Comparison of ENCODE assay signal across 15 cellular contexts in the genomic region with DNA sequence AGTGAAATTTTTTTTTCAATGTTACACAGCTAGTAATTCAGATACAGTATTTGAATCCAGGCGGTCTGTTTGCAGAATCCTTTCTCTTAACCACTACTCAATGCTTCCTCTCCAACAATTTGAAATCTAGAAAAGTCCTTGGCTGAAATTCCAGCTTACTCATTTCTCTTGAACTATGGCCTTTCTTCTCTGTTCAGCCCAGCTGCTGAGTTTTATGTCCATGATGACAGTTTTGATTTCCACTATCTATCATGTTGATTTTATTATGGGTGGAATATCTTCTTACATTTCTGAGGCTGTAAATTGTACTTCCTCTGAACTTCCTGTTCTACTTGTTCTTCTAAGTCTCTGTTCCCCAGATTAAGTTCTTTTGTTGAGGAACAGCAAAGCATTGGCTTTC.
DNase-seq lines count a peak whose midpoint lies in the region; ATAC-seq and TF ChIP-seq lines count a peak whose summit lies in the region.
"Had no signal": no experiment of that assay in that cellular context is flagged by ENCODE, and none has a peak within 500 bp of the region (broad histone marks: within the 10 kb centered on the region; RNA-seq: fewer than 3 reads in every experiment).

No MANE protein-coding gene starts in this region.

- H3K4me3 Mint-ChIP-seq in stimulated activated naive B cell treated with anti-CD40 and anti-IgM and Interleukin-4, amounts not matched to agents 10 μg/mL and 1 μg/mL and 100 μg/mL, for 72 hours = no peak overlapping the region

- TF ChIP-seq CTCF in cardiac fibroblast (IDR thresholded peaks at IDR 0.05; ENCODE audit: low read depth, low read length) = no peak

- H3K27ac Mint-ChIP-seq in stimulated activated naive B cell treated with anti-CD40 and anti-IgM and Interleukin-4, amounts not matched to agents 10 μg/mL and 1 μg/mL and 100 μg/mL, for 72 hours = no peak overlapping the region

- H3K27me3 Mint-ChIP-seq in stimulated activated naive B cell treated with anti-CD40 and anti-IgM and Interleukin-4, amounts not matched to agents 10 μg/mL and 1 μg/mL and 100 μg/mL, for 72 hours = no peaks in the 10 kb centered on the region

- no peaks in the 10 kb centered on the region for H3K4me1 Mint-ChIP-seq in stimulated activated naive B cell treated with anti-CD40 and anti-IgM and Interleukin-4, amounts not matched to agents 10 μg/mL and 1 μg/mL and 100 μg/mL, for 72 hours

- peak; percentile 25 for ATAC-seq in left ventricle myocardium superior
- no peak for ATAC-seq in Right ventricle myocardium inferior
- peak; percentile 90 for ATAC-seq in left colon
- no peak for ATAC-seq in stimulated activated naive B cell treated with anti-CD40 and anti-IgM and Interleukin-4, amounts not matched to agents 10 μg/mL and 1 μg/mL and 100 μg/mL, for 72 hours (replicated peaks)
- ATAC-seq in HG02885 (IDR thresholded peaks at IDR 0.05; ENCODE audit: poor library complexity, unreplicated experiment) = no peak
- ATAC-seq: HCT116, PC-3 had no signal

- H3K4me3 ChIP-seq in cardiac fibroblast (replicated peaks in 1 of 2; ENCODE audit: low read depth in 2 of 2, low read length in 2 of 2) = no peak overlapping the region

- H3K9me3 Mint-ChIP-seq in stimulated activated naive B cell treated with anti-CD40 and anti-IgM and Interleukin-4, amounts not matched to agents 10 μg/mL and 1 μg/mL and 100 μg/mL, for 72 hours = peaks cover 0 to 3% of the 10 kb centered on the region in 2 donors

- no peak for DNase-seq in left ventricle myocardium superior
- no peak for DNase-seq in Right ventricle myocardium inferior (ENCODE audit: missing footprints)
- peak; percentile 25 to 38 for DNase-seq in cardiac fibroblast (ENCODE audit: low read depth in 2 of 2)
- no peak for DNase-seq in left colon
- peak; percentile 61 for DNase-seq in stromal cell of bone marrow (ENCODE audit: low read depth)
- no peak for DNase-seq in stimulated activated naive B cell treated with anti-CD40 and anti-IgM and Interleukin-4, amounts not matched to agents 10 μg/mL and 1 μg/mL and 100 μg/mL, for 72 hours
- no peak for DNase-seq in T-helper 9 cell
- DNase-seq: 8988T, COR-L47, DMS53, NCI-H1436 treated with DMSO at 0.1 percent for 48 hours, NCI-H2107, PC-3 had no signal

- intact Hi-C loops in left ventricle myocardium superior (cut with micrococcal nuclease) (no loop called here), Right ventricle myocardium inferior (cut with DNase I) (no loop called here), left colon (cut with DNase I, micrococcal nuclease) (no loop called here)

- H3K36me3 Mint-ChIP-seq in stimulated activated naive B cell treated with anti-CD40 and anti-IgM and Interleukin-4, amounts not matched to agents 10 μg/mL and 1 μg/mL and 100 μg/mL, for 72 hours = no peaks in the 10 kb centered on the region

Comparison
In these comparisons a context has a peak if more than half of its experiments do, and no peak if none do; other contexts are left out.
1. ATAC-seq: peak in left ventricle myocardium superior (single experiment) and left colon (single experiment); none in Right ventricle myocardium inferior (single experiment), stimulated activated naive B cell treated with anti-CD40 and anti-IgM and Interleukin-4, amounts not matched to agents 10 μg/mL and 1 μg/mL and 100 μg/mL, for 72 hours (0 of 2) and HG02885 (single experiment).
2. DNase-seq: peak in cardiac fibroblast (2 of 2) and stromal cell of bone marrow (single experiment); none in left ventricle myocardium superior (single experiment), Right ventricle myocardium inferior (single experiment), left colon (0 of 2), stimulated activated naive B cell treated with anti-CD40 and anti-IgM and Interleukin-4, amounts not matched to agents 10 μg/mL and 1 μg/mL and 100 μg/mL, for 72 hours (single experiment) and T-helper 9 cell (single experiment).